27 cellular contexts compared by ENCODE assay signal in the genomic region with DNA sequence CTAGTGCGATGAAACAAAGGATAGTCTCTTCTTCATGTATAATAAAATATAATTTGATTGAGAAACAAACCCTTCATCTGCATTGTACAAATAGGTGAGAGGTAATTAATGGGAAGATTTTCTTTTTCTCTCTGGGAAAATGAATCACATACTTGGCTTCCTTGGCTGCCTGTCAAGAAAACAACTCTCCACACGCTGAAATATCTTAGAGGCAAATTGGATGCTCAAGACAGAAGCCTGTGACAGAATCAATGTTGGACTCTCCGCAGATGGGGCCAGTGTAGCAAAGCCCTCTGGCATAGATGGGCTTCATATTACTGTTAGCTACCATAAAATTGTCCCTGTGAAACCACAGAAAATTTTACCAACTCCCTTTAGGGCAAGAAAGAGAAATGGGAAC.
"Had no signal": no experiment of that assay in that cellular context is flagged by ENCODE, and none has a peak within 500 bp of the region (broad histone marks: within the 10 kb centered on the region; RNA-seq: fewer than 3 reads in every experiment).

No MANE protein-coding gene starts in this region.

- H3K27me3 Mint-ChIP-seq: activated CD4-positive, alpha-beta memory T cell treated with anti-CD3 and anti-CD28 coated beads, Interleukin-2, amount 10 ng/mL, durations not matched to agents 7 days and 5 days; activated CD4-positive, alpha-beta T cell treated with anti-CD3 and anti-CD28 coated beads, Interleukin-2, amount 10 ng/mL, durations not matched to agents 24 days and 14 days; activated naive CD8-positive, alpha-beta T cell treated with anti-CD3 and anti-CD28 coated beads, Interleukin-2, amount 50 U/mL, for 24 hours; effector memory CD8-positive, alpha-beta T cell had no signal

- H3K36me3 Mint-ChIP-seq: immature natural killer cell had no signal

- H2AFZ ChIP-seq: hepatocyte had no signal

- H3K4me1 Mint-ChIP-seq: activated CD4-positive, alpha-beta memory T cell treated with anti-CD3 and anti-CD28 coated beads, Interleukin-2, amount 10 ng/mL, durations not matched to agents 7 days and 5 days; activated CD4-positive, alpha-beta T cell treated with anti-CD3 and anti-CD28 coated beads, Interleukin-2, amount 10 ng/mL, durations not matched to agents 24 days and 14 days; activated naive CD8-positive, alpha-beta T cell treated with anti-CD3 and anti-CD28 coated beads, Interleukin-2, amount 50 U/mL, for 24 hours; immature natural killer cell; natural killer cell had no signal

- H3K79me2 ChIP-seq: hepatocyte had no signal

- H3K9me3 Mint-ChIP-seq: activated CD4-positive, alpha-beta T cell treated with anti-CD3 and anti-CD28 coated beads, Interleukin-2, amount 10 ng/mL, durations not matched to agents 24 days and 14 days; activated naive CD8-positive, alpha-beta T cell treated with anti-CD3 and anti-CD28 coated beads, Interleukin-2, amount 50 U/mL, for 24 hours; activated T-cell treated with anti-CD3 and anti-CD28 coated beads, Interleukin-2, amount 50 U/mL, for 72 hours; T-helper 2 cell treated with Interferon-gamma antibody and Interleukin-4, amounts not matched to agents 5 μg/mL and 100 μg/mL, for 36 hours had no signal

- H3K4me3 ChIP-seq: esophagus muscularis mucosa, hepatocyte, left lung, lung, prostate gland, right atrium auricular region, thyroid gland had no signal

- H3K4me1 ChIP-seq: esophagus muscularis mucosa, left lung, prostate gland, right atrium auricular region, thyroid gland had no signal

- DNase-seq: activated CD4-positive, alpha-beta memory T cell treated with anti-CD3 and anti-CD28 coated beads, Interleukin-2, amount 10 ng/mL, durations not matched to agents 7 days and 5 days; activated CD4-positive, alpha-beta T cell treated with anti-CD3 and anti-CD28 coated beads, Interleukin-2, amount 10 ng/mL, durations not matched to agents 24 days and 14 days; activated effector memory CD4-positive, alpha-beta T cell treated with Interleukin-2 at 50 U/mL for 16 hours; activated naive CD4-positive, alpha-beta T cell treated with anti-CD3 and anti-CD28 coated beads, Interleukin-2, amount 50 U/mL, for 16 hours; activated naive CD8-positive, alpha-beta T cell treated with anti-CD3 and anti-CD28 coated beads, Interleukin-2, amount 50 U/mL, for 24 hours; activated T-cell treated with anti-CD3 and anti-CD28 coated beads, Interleukin-2, amount 50 U/mL, for 72 hours; dermis blood vessel endothelial cell; effector memory CD8-positive, alpha-beta T cell; glutamatergic neuron; immature natural killer cell; kidney glomerular epithelial cell; left lung; natural killer cell; stimulated activated CD4-positive, alpha-beta T cell treated with anti-CD3 and anti-CD28 coated beads, Interleukin-12 subunit alpha, Interleukin-12 subunit beta, amount 100 ng/mL, for 4 hours; stimulated activated CD4-positive, alpha-beta T cell treated with anti-CD3 and anti-CD28 coated beads, Interleukin-4, amount 100 ng/mL, for 4 hours; stimulated activated naive CD8-positive, alpha-beta T cell treated with anti-CD3 and anti-CD28 coated beads, Interleukin-15, Interleukin-2, amounts not matched to agents 100 U/mL and 50 U/mL, for 24 hours; substantia nigra; thyroid gland had no signal

- H3K27ac Mint-ChIP-seq: activated CD4-positive, alpha-beta memory T cell treated with anti-CD3 and anti-CD28 coated beads, Interleukin-2, amount 10 ng/mL, durations not matched to agents 7 days and 5 days; activated CD4-positive, alpha-beta T cell treated with anti-CD3 and anti-CD28 coated beads, Interleukin-2, amount 10 ng/mL, durations not matched to agents 24 days and 14 days; activated naive CD8-positive, alpha-beta T cell treated with anti-CD3 and anti-CD28 coated beads, Interleukin-2, amount 50 U/mL, for 24 hours; activated T-cell treated with anti-CD3 and anti-CD28 coated beads, Interleukin-2, amount 50 U/mL, for 72 hours; effector memory CD8-positive, alpha-beta T cell; immature natural killer cell; natural killer cell; T-helper 2 cell treated with Interferon-gamma antibody and Interleukin-4, amounts not matched to agents 5 μg/mL and 100 μg/mL, for 36 hours had no signal

- H3K27ac ChIP-seq: esophagus muscularis mucosa, hepatocyte, left lung, prostate gland, right atrium auricular region, thyroid gland, VCaP had no signal

- H3K27me3 ChIP-seq: esophagus muscularis mucosa, hepatocyte, left lung, right atrium auricular region, thyroid gland had no signal

- H3K9me3 ChIP-seq: esophagus muscularis mucosa, left lung, prostate gland, right atrium auricular region, thyroid gland had no signal

- H3K4me3 Mint-ChIP-seq: activated CD4-positive, alpha-beta memory T cell treated with anti-CD3 and anti-CD28 coated beads, Interleukin-2, amount 10 ng/mL, durations not matched to agents 7 days and 5 days; activated CD4-positive, alpha-beta T cell treated with anti-CD3 and anti-CD28 coated beads, Interleukin-2, amount 10 ng/mL, durations not matched to agents 24 days and 14 days; activated naive CD8-positive, alpha-beta T cell treated with anti-CD3 and anti-CD28 coated beads, Interleukin-2, amount 50 U/mL, for 24 hours; activated T-cell treated with anti-CD3 and anti-CD28 coated beads, Interleukin-2, amount 50 U/mL, for 72 hours; effector memory CD8-positive, alpha-beta T cell; immature natural killer cell; natural killer cell; T-helper 2 cell treated with Interferon-gamma antibody and Interleukin-4, amounts not matched to agents 5 μg/mL and 100 μg/mL, for 36 hours had no signal

- H3K4me2 ChIP-seq: hepatocyte had no signal

- ATAC-seq: activated CD4-positive, CD25-positive, alpha-beta regulatory T cell treated with anti-CD3 and anti-CD28 coated beads, Interleukin-2, amount 50 U/mL, for 24 hours; activated naive CD8-positive, alpha-beta T cell treated with anti-CD3 and anti-CD28 coated beads, Interleukin-2, amount 50 U/mL, for 24 hours; activated T-cell treated with anti-CD3 and anti-CD28 coated beads, Interleukin-2, amount 50 U/mL, for 72 hours; effector memory CD8-positive, alpha-beta T cell; left lung; natural killer cell; SK-N-SH treated with all-trans-retinoic acid at 6 μM for 48 hours; stimulated activated naive CD8-positive, alpha-beta T cell treated with anti-CD3 and anti-CD28 coated beads, Interleukin-15, Interleukin-2, amounts not matched to agents 100 U/mL and 50 U/mL, for 24 hours had no signal

- H3K36me3 ChIP-seq: esophagus muscularis mucosa, left lung, prostate gland, right atrium auricular region, thyroid gland had no signal
